In genomic region chr10:35409094-35409582, GRCh38 we compare ENCODE assay signal across 8 cellular contexts.
DNase-seq lines count a peak whose midpoint lies in the region; ATAC-seq and TF ChIP-seq lines count a peak whose summit lies in the region.

No MANE protein-coding gene starts in this region.

- H3K4me1 Mint-ChIP-seq in activated T-helper 17 cell treated with anti-CD3 and anti-CD28 coated beads, Interleukin-2, amount 50 U/mL, for 72 hours: peaks cover 28% of the 10 kb centered on the region
- peaks cover 44 to 46% of the 10 kb centered on the region in 2 donors for H3K4me1 Mint-ChIP-seq in immature natural killer cell

- no peak for TF ChIP-seq CTCF in GM10248 (IDR thresholded peaks at IDR 0.05; ENCODE audit: control extremely low read depth, extremely low read depth, low read depth, missing control alignments)

- H3K27me3 Mint-ChIP-seq in activated T-helper 17 cell treated with anti-CD3 and anti-CD28 coated beads, Interleukin-2, amount 50 U/mL, for 72 hours: no peaks in the 10 kb centered on the region
- H3K27me3 Mint-ChIP-seq in immature natural killer cell (ENCODE audit: low read depth in 3 of 3): peaks cover 0 to 2% (median 2%) of the 10 kb centered on the region in 3 donors

- H3K27ac Mint-ChIP-seq in activated T-helper 17 cell treated with anti-CD3 and anti-CD28 coated beads, Interleukin-2, amount 50 U/mL, for 72 hours: peak overlapping the region; percentile 27
- H3K27ac Mint-ChIP-seq in immature natural killer cell: peak overlapping the region in 2 of 6 donors; percentile 33 to 67

- H3K4me3 Mint-ChIP-seq in activated T-helper 17 cell treated with anti-CD3 and anti-CD28 coated beads, Interleukin-2, amount 50 U/mL, for 72 hours: no peak overlapping the region
- H3K4me3 Mint-ChIP-seq in immature natural killer cell: peak overlapping the region in 3 of 5 donors; percentile 9 to 39 (median 27)

- no peaks in the 10 kb centered on the region for H3K36me3 Mint-ChIP-seq in activated T-helper 17 cell treated with anti-CD3 and anti-CD28 coated beads, Interleukin-2, amount 50 U/mL, for 72 hours (ENCODE audit: low read depth)
- no peaks in the 10 kb centered on the region for H3K36me3 Mint-ChIP-seq in immature natural killer cell

- ATAC-seq in HG03108 (IDR thresholded peaks at IDR 0.05; ENCODE audit: unreplicated experiment): peak; percentile 74
- peak; percentile 80 for ATAC-seq in activated T-helper 17 cell treated with anti-CD3 and anti-CD28 coated beads, Interleukin-2, amount 50 U/mL, for 72 hours (replicated peaks)
- no peak for ATAC-seq in HG02884 (IDR thresholded peaks at IDR 0.05; ENCODE audit: unreplicated experiment)
- ATAC-seq in GM21528 (IDR thresholded peaks at IDR 0.05; ENCODE audit: low FRiP score, unreplicated experiment): no peak

- POLR2A ChIA-PET in GM10248 (lab: Yijun Ruan, JAX): no interaction called here

- DNase-seq in EL (peak; percentile 83), immature natural killer cell (peak in 2 of 3 donors; percentile 6 to 15), superior temporal gyrus (ENCODE audit: extremely low spot score) (peak; percentile 80), GM10248 (ENCODE audit: extremely low spot score) (no peak)

- H3K9me3 Mint-ChIP-seq in activated T-helper 17 cell treated with anti-CD3 and anti-CD28 coated beads, Interleukin-2, amount 50 U/mL, for 72 hours: no peaks in the 10 kb centered on the region
- H3K9me3 Mint-ChIP-seq in immature natural killer cell: no peaks in the 10 kb centered on the region

- CTCF ChIA-PET in GM10248 (lab: Yijun Ruan, JAX): interaction anchor here (1.0 to 3.0 kb wide), 2 partner anchors 12 to 13 kb away, joined by 4 to 16 read pairs; no protein-coding TSS in a partner anchor

Comparison
In these comparisons a context has a peak if more than half of its experiments do, and no peak if none do; other contexts are left out.
1. ATAC-seq: peak in HG03108 (single experiment) and activated T-helper 17 cell treated with anti-CD3 and anti-CD28 coated beads, Interleukin-2, amount 50 U/mL, for 72 hours (single experiment); none in HG02884 (single experiment) and GM21528 (single experiment).